20 cellular contexts compared by ENCODE assay signal in genomic region chr5:72720205-72720604, GRCh38.
"Had no signal": no experiment of that assay in that cellular context is flagged by ENCODE, and none has a peak within 500 bp of the region (broad histone marks: within the 10 kb centered on the region; RNA-seq: fewer than 3 reads in every experiment).

No MANE protein-coding gene starts in this region.

- H3K27ac ChIP-seq: colonic mucosa, gastrocnemius medialis, parathyroid adenoma, right lobe of liver, suprapubic skin, transverse colon, upper lobe of right lung, vagina had no signal

- H3K27me3 ChIP-seq: colonic mucosa, gastrocnemius medialis, right lobe of liver, suprapubic skin, transverse colon, upper lobe of right lung, vagina had no signal

- DNase-seq: colonic mucosa; effector memory CD4-positive, alpha-beta T cell; erythroblast; foreskin fibroblast; gastrocnemius medialis; head of caudate nucleus; natural killer cell; occipital lobe; right lobe of liver; stimulated activated CD4-positive, alpha-beta T cell treated with anti-CD3 and anti-CD28 coated beads, Interleukin-15, amount 100 ng/mL, for 24 hours; stimulated activated CD4-positive, alpha-beta T cell treated with anti-CD3 and anti-CD28 coated beads, Interleukin-4, amount 100 ng/mL, for 1 hour; stimulated activated CD8-positive, alpha-beta memory T cell treated with anti-CD3 and anti-CD28 coated beads, Interleukin-4, amount 100 ng/mL, for 48 hours; stimulated activated naive CD4-positive, alpha-beta T cell; stimulated activated naive CD8-positive, alpha-beta T cell treated with anti-CD3 and anti-CD28 coated beads, Interleukin-15, amount 100 ng/mL, for 72 hours; transverse colon; upper lobe of right lung had no signal

- H3K4me3 ChIP-seq: colonic mucosa, gastrocnemius medialis, lung, right lobe of liver, suprapubic skin, transverse colon, upper lobe of right lung, vagina had no signal
